Comparison of ENCODE assay signal across 20 cellular contexts in the genomic region with DNA sequence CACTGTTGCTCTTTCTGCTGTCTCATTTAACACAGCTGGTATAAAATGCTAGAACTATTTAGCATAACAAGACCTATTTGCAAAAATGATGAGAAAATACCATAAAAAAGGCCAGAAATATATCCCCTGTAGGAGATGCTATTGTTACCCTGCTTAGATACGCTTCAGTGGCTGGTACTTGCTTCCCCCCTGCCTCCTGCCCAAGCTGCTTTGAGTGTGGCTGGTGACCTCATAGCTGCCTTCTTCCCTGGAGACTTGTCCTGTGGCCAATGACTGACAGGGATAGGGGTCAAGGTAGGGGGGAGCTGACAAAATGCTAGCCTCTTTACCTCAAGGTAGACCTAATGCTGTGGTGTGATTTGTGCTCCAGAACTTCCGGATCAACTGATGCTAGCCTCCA.
"Had no signal": no experiment of that assay in that cellular context is flagged by ENCODE, and none has a peak within 500 bp of the region (broad histone marks: within the 10 kb centered on the region; RNA-seq: fewer than 3 reads in every experiment).

No MANE protein-coding gene starts in this region.

- H3K4me3 Mint-ChIP-seq: activated naive CD4-positive, alpha-beta T cell treated with anti-CD3 and anti-CD28 coated beads, Interleukin-2, amount 50 U/mL, for 24 hours; activated T-cell treated with anti-CD3 and anti-CD28 coated beads, Interleukin-2, amount 50 U/mL, for 72 hours; natural killer cell treated with Interleukin-12 subunit alpha and Interleukin-12 subunit beta and Interleukin-15 and Interleukin-18, amount 100 ng/mL, for 72 hours; stimulated activated memory B cell treated with anti-CD40 and anti-IgM and Interleukin-4, amounts not matched to agents 10 μg/mL and 1 μg/mL and 100 μg/mL, for 72 hours had no signal

- H3K27me3 Mint-ChIP-seq: activated naive CD4-positive, alpha-beta T cell treated with anti-CD3 and anti-CD28 coated beads, Interleukin-2, amount 50 U/mL, for 24 hours; stimulated activated memory B cell treated with anti-CD40 and anti-IgM and Interleukin-4, amounts not matched to agents 10 μg/mL and 1 μg/mL and 100 μg/mL, for 72 hours had no signal

- H3K27ac ChIP-seq: ascending aorta, gastrocnemius medialis, neutrophil, pancreas, sigmoid colon, thoracic aorta, upper lobe of right lung had no signal

- H3K4me1 Mint-ChIP-seq: activated naive CD4-positive, alpha-beta T cell treated with anti-CD3 and anti-CD28 coated beads, Interleukin-2, amount 50 U/mL, for 24 hours had no signal

- H3K9me3 Mint-ChIP-seq: activated naive CD4-positive, alpha-beta T cell treated with anti-CD3 and anti-CD28 coated beads, Interleukin-2, amount 50 U/mL, for 24 hours; stimulated activated memory B cell treated with anti-CD40 and anti-IgM and Interleukin-4, amounts not matched to agents 10 μg/mL and 1 μg/mL and 100 μg/mL, for 72 hours had no signal

- H3K4me1 ChIP-seq: ascending aorta, gastrocnemius medialis, pancreas, sigmoid colon, upper lobe of right lung had no signal

- H3K9me3 ChIP-seq: ascending aorta, gastrocnemius medialis, heart right ventricle, neutrophil, pancreas, sigmoid colon, thoracic aorta, upper lobe of right lung had no signal

- H3K36me3 Mint-ChIP-seq: activated naive CD4-positive, alpha-beta T cell treated with anti-CD3 and anti-CD28 coated beads, Interleukin-2, amount 50 U/mL, for 24 hours; natural killer cell treated with Interleukin-12 subunit alpha and Interleukin-12 subunit beta and Interleukin-15 and Interleukin-18, amount 100 ng/mL, for 72 hours; stimulated activated memory B cell treated with anti-CD40 and anti-IgM and Interleukin-4, amounts not matched to agents 10 μg/mL and 1 μg/mL and 100 μg/mL, for 72 hours had no signal

- H3K36me3 ChIP-seq: ascending aorta, gastrocnemius medialis, heart right ventricle, neutrophil, pancreas, sigmoid colon, thoracic aorta, upper lobe of right lung had no signal

- H3K27me3 ChIP-seq: ascending aorta, gastrocnemius medialis, heart right ventricle, neutrophil, pancreas, sigmoid colon, upper lobe of right lung had no signal

- DNase-seq: activated CD4-positive, alpha-beta T cell treated with anti-CD3 and anti-CD28 coated beads for 1 hour; activated CD8-positive, alpha-beta memory T cell treated with anti-CD3 and anti-CD28 coated beads for 24 hours; activated gamma-delta T cell; activated T-cell treated with anti-CD3 and anti-CD28 coated beads, Interleukin-2, amount 50 U/mL, for 72 hours; cortex of kidney; effector CD4-positive, alpha-beta T cell; gastrocnemius medialis; heart right ventricle; kidney glomerular epithelial cell; pancreas; sigmoid colon; stimulated activated CD4-positive, alpha-beta T cell treated with anti-CD3 and anti-CD28 coated beads, Interleukin-4, amount 100 ng/mL, for 24 hours; T1000; upper lobe of right lung had no signal

- ATAC-seq: activated T-cell treated with anti-CD3 and anti-CD28 coated beads, Interleukin-2, amount 50 U/mL, for 72 hours; gastrocnemius medialis; natural killer cell treated with Interleukin-12 subunit alpha and Interleukin-12 subunit beta and Interleukin-15 and Interleukin-18, amount 100 ng/mL, for 72 hours; pancreas; stimulated activated memory B cell treated with anti-CD40 and anti-IgM and Interleukin-4, amounts not matched to agents 10 μg/mL and 1 μg/mL and 100 μg/mL, for 72 hours; upper lobe of right lung had no signal

- H3K27ac Mint-ChIP-seq: activated naive CD4-positive, alpha-beta T cell treated with anti-CD3 and anti-CD28 coated beads, Interleukin-2, amount 50 U/mL, for 24 hours; activated T-cell treated with anti-CD3 and anti-CD28 coated beads, Interleukin-2, amount 50 U/mL, for 72 hours; natural killer cell treated with Interleukin-12 subunit alpha and Interleukin-12 subunit beta and Interleukin-15 and Interleukin-18, amount 100 ng/mL, for 72 hours; stimulated activated memory B cell treated with anti-CD40 and anti-IgM and Interleukin-4, amounts not matched to agents 10 μg/mL and 1 μg/mL and 100 μg/mL, for 72 hours had no signal

- H3K4me3 ChIP-seq: ascending aorta, gastrocnemius medialis, heart right ventricle, pancreas, sigmoid colon, thoracic aorta, upper lobe of right lung had no signal
